Comparison of ENCODE assay signal across 15 cellular contexts in the genomic region with DNA sequence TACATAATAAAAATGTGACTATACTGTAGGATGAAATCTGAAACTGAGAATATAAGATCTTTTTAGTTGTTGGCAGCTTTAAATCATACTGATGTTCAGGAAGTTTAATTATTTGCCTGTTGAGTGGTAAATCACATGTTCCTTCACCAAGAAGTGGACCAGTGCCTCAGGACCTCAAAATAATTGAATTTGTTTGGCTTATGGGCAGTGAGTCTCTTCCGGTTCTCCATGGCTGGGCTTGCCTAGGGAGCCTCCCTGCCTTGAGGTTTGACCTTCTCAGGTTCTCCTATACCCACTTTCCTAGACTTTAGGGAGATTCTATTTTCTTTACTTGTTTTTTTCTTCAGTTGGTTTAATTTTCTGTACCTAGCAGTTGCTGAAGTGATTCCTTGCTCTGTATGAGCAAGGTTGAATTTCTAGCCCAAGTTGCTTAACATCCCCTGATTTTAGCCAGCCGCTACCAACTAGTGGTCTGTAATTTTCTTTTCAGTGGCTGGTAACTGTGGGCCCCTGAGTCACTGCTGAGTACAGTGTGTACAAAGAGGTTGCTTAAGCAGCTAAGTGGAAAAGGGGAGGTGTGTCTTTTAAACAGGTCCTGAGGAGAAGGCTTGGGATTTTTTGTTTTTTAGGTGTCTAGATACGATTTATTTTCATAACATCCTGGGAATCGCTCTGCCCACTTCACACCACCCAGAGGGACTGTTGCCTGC.
DNase-seq lines count a peak whose midpoint lies in the region; ATAC-seq and TF ChIP-seq lines count a peak whose summit lies in the region.
"Had no signal": no experiment of that assay in that cellular context is flagged by ENCODE, and none has a peak within 500 bp of the region (broad histone marks: within the 10 kb centered on the region; RNA-seq: fewer than 3 reads in every experiment).

No MANE protein-coding gene starts in this region.

- no peaks in the 10 kb centered on the region for H3K27me3 ChIP-seq in SJCRH30
- H3K27me3 ChIP-seq: BLaER1 treated with 17β-estradiol and CSF1 and Interleukin-3, amounts not matched to agents 10 nM and 100 nM; right atrium auricular region had no signal

- no peaks in the 10 kb centered on the region for H3K4me1 ChIP-seq in SJCRH30

- no peak overlapping the region for H3K4me3 ChIP-seq in fibroblast of villous mesenchyme (ENCODE audit: low read depth, low read length)
- H3K4me3 ChIP-seq in skeletal muscle cell (ENCODE audit: low read depth, low read length): no peak overlapping the region
- H3K4me3 ChIP-seq in SJCRH30: no peak overlapping the region
- H3K4me3 ChIP-seq: BLaER1 treated with 17β-estradiol and CSF1 and Interleukin-3, amounts not matched to agents 10 nM and 100 nM; right atrium auricular region had no signal

- no peak for ATAC-seq in HG03025 (IDR thresholded peaks at IDR 0.05; ENCODE audit: low FRiP score, unreplicated experiment)

- POLR2A ChIA-PET in RWPE1 (lab: Yijun Ruan, JAX; ENCODE audit: low non-redundant PET): no interaction called here

- peak; percentile 29 for DNase-seq in ELR (ENCODE audit: low read depth)
- peak; percentile 77 for DNase-seq in RWPE1 (ENCODE audit: low spot score)
- peak; percentile 89 for DNase-seq in fibroblast of villous mesenchyme (ENCODE audit: low read depth)
- DNase-seq in skeletal muscle cell (ENCODE audit: low read depth): peak; percentile 88
- no peak for DNase-seq in T-helper 2 cell
- DNase-seq in NCI-H748 treated with DMSO at 0.1 percent for 48 hours (lab: John Stamatoyannopoulos, UW): no peak
- DNase-seq in SJCRH30: no peak
- DNase-seq: activated CD4-positive, alpha-beta T cell treated with anti-CD3 and anti-CD28 coated beads, Interleukin-2, amount 10 ng/mL, durations not matched to agents 7 days and 5 days; activated gamma-delta T cell treated with Interleukin-2 at 50 U/mL for 16 hours; hippocampal formation; NCI-H1417; SW 1271 had no signal

- CTCF ChIA-PET in RWPE1 (lab: Yijun Ruan, JAX): interaction anchor here (0.6 kb wide), 2 partner anchors 195 to 256 kb away, joined by 4 read pairs; no protein-coding TSS in a partner anchor

- peak overlapping the region; percentile 75 for H3K27ac ChIP-seq in RWPE1
- H3K27ac ChIP-seq in SJCRH30: no peak overlapping the region
- H3K27ac ChIP-seq: BLaER1 treated with 17β-estradiol and CSF1 and Interleukin-3, amounts not matched to agents 10 nM and 100 nM; right atrium auricular region had no signal

- TF ChIP-seq CTCF in RWPE1 (conservative IDR thresholded peaks at IDR 0.05; ENCODE audit: low read depth) (no peak), fibroblast of villous mesenchyme (IDR thresholded peaks at IDR 0.05; ENCODE audit: insufficient read depth, low read depth, low read length) (no peak)

- H3K36me3 ChIP-seq in SJCRH30: peaks cover 2% of the 10 kb centered on the region; the same call in 1 of the 2 replicates

- H3K9me3 ChIP-seq in SJCRH30 (replicated peaks): no peaks in the 10 kb centered on the region
- H3K9me3 ChIP-seq: BLaER1 treated with 17β-estradiol and CSF1 and Interleukin-3, amounts not matched to agents 10 nM and 100 nM; right atrium auricular region had no signal

Comparison
In these comparisons a context has a peak if more than half of its experiments do, and no peak if none do; other contexts are left out.
1. DNase-seq: peak in ELR (single experiment), RWPE1 (single experiment), fibroblast of villous mesenchyme (single experiment) and skeletal muscle cell (single experiment); none in T-helper 2 cell (0 of 5), NCI-H748 treated with DMSO at 0.1 percent for 48 hours (single experiment) and SJCRH30 (0 of 2).